ENCODE assay signal across 23 cellular contexts in the genomic region with DNA sequence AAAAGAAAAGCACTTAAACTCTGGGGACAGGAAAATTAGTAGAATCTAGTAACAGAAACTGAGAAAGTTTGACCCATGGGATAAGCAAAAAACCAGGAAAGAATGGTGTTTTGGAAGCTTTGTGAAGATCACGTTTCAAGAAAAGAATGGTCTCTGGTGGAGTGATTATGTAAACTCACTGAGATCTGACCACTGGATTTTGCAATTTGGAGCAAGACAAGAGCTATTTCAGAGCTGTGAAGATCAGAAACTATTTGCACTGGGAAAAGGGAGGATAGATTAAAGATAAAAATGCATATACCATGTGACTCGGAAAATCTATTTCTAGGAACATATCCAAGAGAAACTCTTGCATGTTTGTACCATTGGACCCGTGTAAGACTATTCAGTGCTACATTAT. TPM values are rescaled to one million over a fixed set of nuclear protein-coding genes. Genes with fewer than 3 reads are reported as not detected.
"Had no signal": no experiment of that assay in that cellular context is flagged by ENCODE, and none has a peak within 500 bp of the region (broad histone marks: within the 10 kb centered on the region; RNA-seq: fewer than 3 reads in every experiment).

No MANE protein-coding gene starts in this region.

- ATAC-seq: activated CD8-positive, alpha-beta T cell treated with anti-CD3 and anti-CD28 coated beads for 36 hours; activated naive CD4-positive, alpha-beta T cell treated with anti-CD3 and anti-CD28 coated beads, Interleukin-2, amount 50 U/mL, for 72 hours; gastrocnemius medialis; heart right ventricle; left lobe of liver; naive thymus-derived CD4-positive, alpha-beta T cell; pancreas; sciatic nerve had no signal

- H3K27ac Mint-ChIP-seq: activated B cell treated with CpG ODN at 0.5 μM for 24 hours; activated CD8-positive, alpha-beta T cell treated with anti-CD3 and anti-CD28 coated beads for 36 hours; activated naive CD4-positive, alpha-beta T cell treated with anti-CD3 and anti-CD28 coated beads, Interleukin-2, amount 50 U/mL, for 72 hours; brain; naive thymus-derived CD4-positive, alpha-beta T cell had no signal

- H3K4me3 ChIP-seq: coronary artery, esophagus muscularis mucosa, gastrocnemius medialis, heart right ventricle, pancreas, stomach, uterus had no signal

- H3K9me3 Mint-ChIP-seq: activated B cell treated with CpG ODN at 0.5 μM for 24 hours; activated CD8-positive, alpha-beta T cell treated with anti-CD3 and anti-CD28 coated beads for 36 hours; brain had no signal

- H3K4me1 Mint-ChIP-seq: activated B cell treated with CpG ODN at 0.5 μM for 24 hours had no signal

- DNase-seq: activated B cell treated with CpG ODN at 0.5 μM for 24 hours; activated CD4-positive, alpha-beta T cell treated with anti-CD3 and anti-CD28 coated beads for 48 hours; activated CD8-positive, alpha-beta T cell treated with anti-CD3 and anti-CD28 coated beads for 36 hours; activated gamma-delta T cell; activated T-cell treated with anti-CD3 and anti-CD28 coated beads, Interleukin-2, amount 50 U/mL, for 48 hours; amygdala; central memory CD4-positive, alpha-beta T cell; gastrocnemius medialis; heart right ventricle; mammary epithelial cell; naive thymus-derived CD4-positive, alpha-beta T cell; pancreas; stimulated activated CD4-positive, alpha-beta T cell treated with anti-CD3 and anti-CD28 coated beads, Interleukin-1b, Interleukin-23, amount 100 ng/mL, for 48 hours; stomach; uterus had no signal

- H3K4me3 Mint-ChIP-seq: activated B cell treated with CpG ODN at 0.5 μM for 24 hours; activated CD8-positive, alpha-beta T cell treated with anti-CD3 and anti-CD28 coated beads for 36 hours; brain; naive thymus-derived CD4-positive, alpha-beta T cell had no signal

- H3K27me3 ChIP-seq: esophagus muscularis mucosa, gastrocnemius medialis, heart right ventricle, pancreas, stomach, uterus had no signal

- H3K27me3 Mint-ChIP-seq: brain had no signal

- H3K36me3 Mint-ChIP-seq: activated naive CD4-positive, alpha-beta T cell treated with anti-CD3 and anti-CD28 coated beads, Interleukin-2, amount 50 U/mL, for 72 hours; brain; naive thymus-derived CD4-positive, alpha-beta T cell had no signal

- H3K4me1 ChIP-seq: esophagus muscularis mucosa, gastrocnemius medialis, pancreas, stomach, uterus had no signal

- H3K27ac ChIP-seq: coronary artery, esophagus muscularis mucosa, gastrocnemius medialis, heart right ventricle, pancreas, stomach, uterus had no signal

- H3K9me3 ChIP-seq: esophagus muscularis mucosa, gastrocnemius medialis, heart right ventricle, pancreas, stomach, uterus had no signal

- H3K36me3 ChIP-seq: esophagus muscularis mucosa, gastrocnemius medialis, heart right ventricle, pancreas, stomach, uterus had no signal

RNA-seq across cellular contexts. Expression of a gene that starts 4.3 kb away (rescaled TPM):
- total RNA-seq: activated B cell treated with CpG ODN at 0.5 μM for 24 hours; activated CD8-positive, alpha-beta T cell treated with anti-CD3 and anti-CD28 coated beads for 36 hours; activated naive CD4-positive, alpha-beta T cell treated with anti-CD3 and anti-CD28 coated beads, Interleukin-2, amount 50 U/mL, for 72 hours; esophagus muscularis mucosa; gastrocnemius medialis; heart right ventricle; left lobe of liver; mammary epithelial cell; mononuclear cell; naive thymus-derived CD4-positive, alpha-beta T cell; pancreas; sciatic nerve; stomach; T-helper 2 cell treated with Interferon-gamma antibody and Interleukin-4, amounts not matched to agents 100 ng/mL and 5 ng/mL, for 36 hours; uterus had no signal
- polyA plus RNA-seq: naive thymus-derived CD4-positive, alpha-beta T cell; pancreas had no signal
